In genomic region chr2:75800456-75800855, GRCh38 we compare ENCODE assay signal across 14 cellular contexts.
DNase-seq lines count a peak whose midpoint lies in the region; ATAC-seq lines count a peak whose summit lies in the region.
"Had no signal": no experiment of that assay in that cellular context is flagged by ENCODE, and none has a peak within 500 bp of the region (broad histone marks: within the 10 kb centered on the region; RNA-seq: fewer than 3 reads in every experiment).

No MANE protein-coding gene starts in this region.

- no peaks in the 10 kb centered on the region for H3K4me1 Mint-ChIP-seq in immature natural killer cell
- H3K4me1 Mint-ChIP-seq: stimulated activated naive B cell treated with anti-CD40 and anti-IgM and Interleukin-4, amounts not matched to agents 10 μg/mL and 1 μg/mL and 100 μg/mL, for 72 hours had no signal

- H3K9me3 Mint-ChIP-seq in immature natural killer cell, result peaks cover 0 to 6% (median 0%) of the 10 kb centered on the region in 6 donors
- H3K9me3 Mint-ChIP-seq: activated T-cell treated with anti-CD3 and anti-CD28 coated beads, Interleukin-2, amount 50 U/mL, for 24 hours; stimulated activated naive B cell treated with anti-CD40 and anti-IgM and Interleukin-4, amounts not matched to agents 10 μg/mL and 1 μg/mL and 100 μg/mL, for 72 hours had no signal

- H3K36me3 Mint-ChIP-seq in immature natural killer cell, result no peaks in the 10 kb centered on the region
- H3K36me3 Mint-ChIP-seq: stimulated activated naive B cell treated with anti-CD40 and anti-IgM and Interleukin-4, amounts not matched to agents 10 μg/mL and 1 μg/mL and 100 μg/mL, for 72 hours had no signal

- no peak for DNase-seq in central memory CD4-positive, alpha-beta T cell
- no peak for DNase-seq in immature natural killer cell
- no peak for DNase-seq in HUDEP-2 (lab: John Stamatoyannopoulos, UW; ENCODE audit: unreplicated experiment in 76 of 76)
- DNase-seq in activated gamma-delta T cell treated with Interleukin-2 at 50 U/mL for 16 hours, result no peak
- DNase-seq: activated T-cell treated with anti-CD3 and anti-CD28 coated beads, Interleukin-2, amount 50 U/mL, for 24 hours; GDM1; glutamatergic neuron; left ventricle myocardium inferior; stimulated activated naive B cell treated with anti-CD40 and anti-IgM and Interleukin-4, amounts not matched to agents 10 μg/mL and 1 μg/mL and 100 μg/mL, for 72 hours had no signal

- peaks cover 0 to 2% (median 0%) of the 10 kb centered on the region in 3 donors for H3K27me3 Mint-ChIP-seq in immature natural killer cell (ENCODE audit: low read depth in 3 of 3)
- H3K27me3 Mint-ChIP-seq: activated T-cell treated with anti-CD3 and anti-CD28 coated beads, Interleukin-2, amount 50 U/mL, for 24 hours had no signal

- no peak overlapping the region for H3K27ac Mint-ChIP-seq in immature natural killer cell
- H3K27ac Mint-ChIP-seq: activated T-cell treated with anti-CD3 and anti-CD28 coated beads, Interleukin-2, amount 50 U/mL, for 24 hours; stimulated activated naive B cell treated with anti-CD40 and anti-IgM and Interleukin-4, amounts not matched to agents 10 μg/mL and 1 μg/mL and 100 μg/mL, for 72 hours had no signal

- ATAC-seq in GM18861 (IDR thresholded peaks at IDR 0.05; ENCODE audit: unreplicated experiment) (peak; percentile 70), GM21390 (IDR thresholded peaks at IDR 0.05; ENCODE audit: unreplicated experiment) (peak; percentile 76), HG02943 (IDR thresholded peaks at IDR 0.05; ENCODE audit: low read depth, unreplicated experiment) (peak; percentile 66), HG03571 (IDR thresholded peaks at IDR 0.05; ENCODE audit: unreplicated experiment) (peak; percentile 71)

- H3K4me3 Mint-ChIP-seq in immature natural killer cell, result no peak overlapping the region
- H3K4me3 Mint-ChIP-seq: activated T-cell treated with anti-CD3 and anti-CD28 coated beads, Interleukin-2, amount 50 U/mL, for 24 hours; neural crest cell; stimulated activated naive B cell treated with anti-CD40 and anti-IgM and Interleukin-4, amounts not matched to agents 10 μg/mL and 1 μg/mL and 100 μg/mL, for 72 hours had no signal
